Comparison of ENCODE assay signal across 30 cellular contexts in genomic region chr14:22843123-22843925, GRCh38. TPM values are rescaled to one million over a fixed set of nuclear protein-coding genes. Genes with fewer than 3 reads are reported as not detected.
DNase-seq lines count a peak whose midpoint lies in the region; ATAC-seq and TF ChIP-seq lines count a peak whose summit lies in the region.
"Had no signal": no experiment of that assay in that cellular context is flagged by ENCODE, and none has a peak within 500 bp of the region (broad histone marks: within the 10 kb centered on the region; RNA-seq: fewer than 3 reads in every experiment).

No MANE protein-coding gene starts in this region.

- H3K9ac ChIP-seq in adipocyte (ENCODE audit: low read length): peak overlapping the region; percentile 76

- 84 to 85% methylated on average over 12 to 16 of the region's 21 CpGs for WGBS in gastroesophageal sphincter (ENCODE audit: low coverage in 1 of 2), 2 donors

- H3K9me3 ChIP-seq in AG04450 (ENCODE audit: control insufficient read depth, insufficient read depth, low read length) (no peaks in the 10 kb centered on the region), adipocyte (ENCODE audit: control insufficient read depth, low read length) (no peaks in the 10 kb centered on the region), gastroesophageal sphincter (no peaks in the 10 kb centered on the region)

- POLR2A ChIA-PET in AG04450 (lab: Yijun Ruan, JAX): no interaction called here

- intact Hi-C loops in posterior vena cava (cut with DNase I): loop anchor here in 1 of 2 donors (10.0 kb wide), 1 partner anchor 279 kb away; no protein-coding TSS in a partner anchor

- CTCF ChIA-PET in AG04450 (lab: Charles Lee): interaction anchor here (0.8 to 1.5 kb wide), 2 partner anchors 10 to 286 kb away, joined by 3 to 6 read pairs; no protein-coding TSS in a partner anchor

- DNase-seq in AG04450 (ENCODE audit: low read depth, low spot score) (no peak), adipocyte (ENCODE audit: low read depth) (no peak), posterior vena cava (ENCODE audit: low spot score) (peak; percentile 38), left lobe of liver (ENCODE audit: low spot score) (no peak), CD1c-positive myeloid dendritic cell (ENCODE audit: extremely low spot score) (no peak), GM10266 (ENCODE audit: extremely low spot score) (no peak)
- DNase-seq: activated CD8-positive, alpha-beta memory T cell treated with anti-CD3 and anti-CD28 coated beads, Interleukin-2, amount 10 ng/mL, durations not matched to agents 7 days and 5 days; activated naive CD4-positive, alpha-beta T cell treated with Interleukin-2 at 50 U/mL for 16 hours; activated T-cell treated with anti-CD3 and anti-CD28 coated beads, Interleukin-2, amount 50 U/mL, for 72 hours; amygdala; Calu3; DMS79 treated with DMSO at 0.1 percent for 48 hours; effector CD4-positive, alpha-beta T cell; foreskin fibroblast; GF-D8; GOT3; kidney; NCI-H1417; NCI-H2081 treated with DMSO at 0.1 percent for 48 hours; NCI-H226; NCI-H526 treated with DMSO at 0.1 percent for 48 hours; SHP77 treated with DMSO at 0.1 percent for 48 hours; stimulated activated naive B cell treated with anti-CD40 and anti-IgM and Interleukin-4, amounts not matched to agents 10 μg/mL and 1 μg/mL and 100 μg/mL, for 72 hours; T-helper 2 cell had no signal

- H3K27ac ChIP-seq in AG04450 (ENCODE audit: low read depth, low read length) (peak overlapping the region; percentile 47), gastroesophageal sphincter (peak overlapping the region in 3 of 4 donors; percentile 27 to 90 (median 51))
- H3K27ac ChIP-seq: HL-60 had no signal

- no peak for TF ChIP-seq EP300 in gastroesophageal sphincter (IDR thresholded peaks at IDR 0.05)

- no peak for ATAC-seq in gastroesophageal sphincter
- ATAC-seq in left lobe of liver: no peak
- no peak for ATAC-seq in HG03045 (IDR thresholded peaks at IDR 0.05; ENCODE audit: unreplicated experiment)
- ATAC-seq: activated CD8-positive, alpha-beta memory T cell treated with anti-CD3 and anti-CD28 coated beads, Interleukin-2, amount 10 ng/mL, durations not matched to agents 7 days and 5 days; activated T-cell treated with anti-CD3 and anti-CD28 coated beads, Interleukin-2, amount 50 U/mL, for 72 hours; stimulated activated naive B cell treated with anti-CD40 and anti-IgM and Interleukin-4, amounts not matched to agents 10 μg/mL and 1 μg/mL and 100 μg/mL, for 72 hours had no signal

- H3K27me3 ChIP-seq in AG04450 (ENCODE audit: control insufficient read depth, insufficient read depth, low read length): no peaks in the 10 kb centered on the region
- no peaks in the 10 kb centered on the region for H3K27me3 ChIP-seq in adipocyte (replicated peaks; ENCODE audit: control insufficient read depth, insufficient read depth, low read length)
- no peaks in the 10 kb centered on the region for H3K27me3 ChIP-seq in gastroesophageal sphincter

- H3K4me3 ChIP-seq in AG04450 (ENCODE audit: low read depth, low read length): no peak overlapping the region
- H3K4me3 ChIP-seq in adipocyte (ENCODE audit: low read length): no peak overlapping the region
- no peak overlapping the region for H3K4me3 ChIP-seq in gastroesophageal sphincter

- TF ChIP-seq POLR2A in gastroesophageal sphincter (IDR thresholded peaks at IDR 0.05): no peak

- H3K4me1 ChIP-seq in adipocyte (ENCODE audit: control insufficient read depth, insufficient read depth, low read length): peaks cover 73% of the 10 kb centered on the region
- H3K4me1 ChIP-seq in gastroesophageal sphincter: peaks cover 0 to 98% (median 37%) of the 10 kb centered on the region in 3 donors

- no peak for TF ChIP-seq CTCF in AG04450 (IDR thresholded peaks at IDR 0.05; ENCODE audit: low read depth, low read length)
- TF ChIP-seq CTCF in gastroesophageal sphincter (IDR thresholded peaks at IDR 0.05): no peak
- TF ChIP-seq CTCF in GM10266 (IDR thresholded peaks at IDR 0.05; ENCODE audit: control insufficient read depth, insufficient read depth, low read depth, missing control alignments): no peak

- peaks cover 63% of the 10 kb centered on the region for H3K36me3 ChIP-seq in adipocyte (ENCODE audit: control insufficient read depth, insufficient read depth, low read length, severe bottlenecking)
- H3K36me3 ChIP-seq in gastroesophageal sphincter: peaks cover 0 to 66% of the 10 kb centered on the region in 2 donors

RNA-seq across cellular contexts. Expression of gene MMP14, which starts 6.9 kb away (rescaled TPM):
- polyA plus RNA-seq in AG04450 (2011; rRNA removed): 365 and 448 TPM in 2 replicates
- polyA minus RNA-seq in AG04450 (2011; rRNA and poly(A)+ RNA removed): 257 and 350 TPM in 2 replicates
- total RNA-seq in gastroesophageal sphincter: 100 to 1,000 TPM; 114 to 127 (median 123) TPM
- total RNA-seq in posterior vena cava: 100 to 1,000 TPM; 229 to 234 TPM
- 10.9 TPM for total RNA-seq in left lobe of liver

RNA-seq across cellular contexts. Expression of gene MRPL52, which starts 13.6 kb away (rescaled TPM):
- polyA plus RNA-seq in AG04450 (2011; rRNA removed): 71.8 and 78.1 TPM in 2 replicates
- polyA minus RNA-seq in AG04450 (2011; rRNA and poly(A)+ RNA removed): 17.4 and 20.0 TPM in 2 replicates
- 10 to 100 TPM; 24.4 to 65.0 (median 35.0) TPM for total RNA-seq in gastroesophageal sphincter
- 10 to 100 TPM; 58.5 to 58.9 TPM for total RNA-seq in posterior vena cava
- 48.9 TPM for total RNA-seq in left lobe of liver

RNA-seq across cellular contexts. Expression of gene SLC7A7, which starts 28.1 kb away (rescaled TPM):
- polyA plus RNA-seq in AG04450 (2011; rRNA removed): 7.5 and 7.7 TPM in 2 replicates
- polyA minus RNA-seq in AG04450 (2011; rRNA and poly(A)+ RNA removed): 6.8 and 9.1 TPM in 2 replicates
- total RNA-seq in gastroesophageal sphincter: 10 to 100 TPM in 3 of 4 donors, 1 to 10 TPM in 1; 8.1 to 36.6 (median 23.4) TPM
- total RNA-seq in posterior vena cava: 10 to 100 TPM; 11.4 to 17.5 TPM
- 6.1 TPM for total RNA-seq in left lobe of liver

RNA-seq across cellular contexts. Expression of gene LRP10, which starts 28.2 kb away (rescaled TPM):
- 87.8 and 125 TPM in 2 replicates for polyA plus RNA-seq in AG04450 (2011; rRNA removed)
- polyA minus RNA-seq in AG04450 (2011; rRNA and poly(A)+ RNA removed): 128 and 185 TPM in 2 replicates
- 100 to 1,000 TPM; 123 to 257 (median 163) TPM for total RNA-seq in gastroesophageal sphincter
- total RNA-seq in posterior vena cava: 100 to 1,000 TPM; 129 to 139 TPM
- 34.3 TPM for total RNA-seq in left lobe of liver

RNA-seq across cellular contexts. Expression of gene REM2, which starts 39.7 kb away (rescaled TPM):
- 0.06 and 0.19 TPM in 2 replicates for polyA plus RNA-seq in AG04450 (2011; rRNA removed)
- polyA minus RNA-seq in AG04450 (2011; rRNA and poly(A)+ RNA removed): 0.23 TPM in 1 of 2 replicates, not detected in the other
- total RNA-seq in gastroesophageal sphincter (under 1 TPM; 0.20 to 0.93 (median 0.47) TPM), posterior vena cava (under 1 TPM; 0.23 to 0.43 TPM), left lobe of liver (0.13 TPM)
- total RNA-seq: A172, bronchial epithelial cell had no signal
- polyA plus RNA-seq: CD14-positive monocyte had no signal
